Comparison of ENCODE assay signal across 14 cellular contexts in the genomic region with DNA sequence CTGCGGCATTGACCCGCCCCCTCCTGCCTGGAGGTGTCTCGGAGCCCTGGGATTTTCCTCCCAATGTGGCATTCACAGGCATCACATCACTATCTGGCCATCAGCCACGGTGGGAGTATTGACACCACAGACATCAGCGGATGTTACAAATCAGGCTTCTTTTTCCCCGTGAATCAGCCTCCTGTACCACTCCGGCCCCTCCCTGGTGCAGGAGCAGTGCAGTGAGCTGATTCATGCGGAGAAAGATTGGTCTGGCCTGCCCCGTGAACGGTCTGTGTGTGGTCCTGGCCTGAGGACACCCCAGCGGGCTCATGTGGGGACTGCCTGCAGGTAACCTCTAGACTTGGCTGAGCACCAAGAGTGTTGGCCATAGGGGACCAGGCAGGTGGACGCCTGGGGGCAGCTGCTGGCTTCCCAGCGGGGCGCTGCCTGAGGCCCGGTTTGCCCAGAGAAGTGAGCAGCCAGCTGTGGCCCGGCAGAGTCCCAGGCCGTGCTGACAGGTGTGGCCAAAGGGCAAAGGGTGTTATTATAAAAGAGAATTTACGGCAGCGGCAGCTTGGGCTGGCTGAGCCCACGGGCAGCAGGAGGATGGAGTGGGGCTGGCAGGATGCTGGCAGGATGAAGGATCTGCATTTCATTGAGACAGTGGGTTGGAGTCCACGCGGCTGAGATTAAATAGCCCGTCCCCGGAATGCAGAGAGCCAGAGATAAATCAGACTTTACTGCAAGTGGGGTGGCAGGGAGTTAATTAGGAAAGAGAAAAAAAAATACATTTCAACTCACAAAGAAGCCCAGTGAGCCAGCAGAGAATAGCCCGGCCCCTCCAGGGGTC. TPM values are rescaled to one million over a fixed set of nuclear protein-coding genes. Genes with fewer than 3 reads are reported as not detected.
DNase-seq lines count a peak whose midpoint lies in the region; ATAC-seq and TF ChIP-seq lines count a peak whose summit lies in the region.
"Had no signal": no experiment of that assay in that cellular context is flagged by ENCODE, and none has a peak within 500 bp of the region (broad histone marks: within the 10 kb centered on the region; RNA-seq: fewer than 3 reads in every experiment).

No MANE protein-coding gene starts in this region.

- H3K23ac ChIP-seq in IMR-90 (ENCODE audit: low read depth, low read length), result no peak overlapping the region

- no peak overlapping the region for H3K56ac ChIP-seq in IMR-90 (ENCODE audit: extremely low read depth, insufficient read depth, low read length)

- H4K20me1 ChIP-seq in IMR-90 (ENCODE audit: insufficient read depth, low read length), result peaks cover 9% of the 10 kb centered on the region

- POLR2A ChIA-PET in IMR-90 (lab: Charles Lee; ENCODE audit: unreplicated experiment) (no interaction called here), WTC11 (lab: Charles Lee) (no interaction called here)

- TF ChIP-seq CTCF in AG10803 (conservative IDR thresholded peaks at IDR 0.05; ENCODE audit: low read length) (no peak), IMR-90 (conservative IDR thresholded peaks at IDR 0.05; ENCODE audit: low read depth, low read length) (no peak), WTC11 (IDR thresholded peaks at IDR 0.05) (no peak)

- TF ChIP-seq POLR2A in IMR-90 (IDR thresholded peaks at IDR 0.05; ENCODE audit: low read depth, low read length), result no peak

- no peaks in the 10 kb centered on the region for H3K27me3 ChIP-seq in IMR-90 (ENCODE audit: control insufficient read depth, insufficient read depth, low read length)

- CTCF ChIA-PET in IMR-90 (lab: Yijun Ruan, JAX) (no interaction called here), WTC11 (lab: Charles Lee) (interaction anchor here (0.8 to 3.1 kb wide), 3 partner anchors 10 to 189 kb away, joined by 3 to 10 read pairs (median 4); no protein-coding TSS in a partner anchor)

- no peak overlapping the region for H3K18ac ChIP-seq in IMR-90 (ENCODE audit: low read depth, low read length)

- H2AFZ ChIP-seq in IMR-90 (replicated peaks; ENCODE audit: low read length, poor library complexity), result peak overlapping the region; percentile 85

- H2AK5ac ChIP-seq in IMR-90 (ENCODE audit: low read depth, low read length), result peak overlapping the region; percentile 43; the same call in 1 of the 2 replicates

- no peaks in the 10 kb centered on the region for H3K9me3 ChIP-seq in IMR-90 (ENCODE audit: control insufficient read depth, insufficient read depth, low read length)

- 45% methylated on average over 14 of the region's 25 CpGs; no CpG with 5 or more reads in 1 of the 2 experiments for WGBS in IMR-90 (ENCODE audit: extremely low coverage in 2 of 2, insufficient read length in 1 of 2), 2 experiments

- intact Hi-C loops in IMR-90 (cut with micrococcal nuclease), result no loop called here

- dilution Hi-C loops in IMR-90 (cut with HindIII; ENCODE audit: low sequenced_read_pairs, unreplicated experiment), result no loop called here

- H3K9ac ChIP-seq in IMR-90 (ENCODE audit: low read depth, low read length), result no peak overlapping the region

- H2BK120ac ChIP-seq in IMR-90 (ENCODE audit: low read depth, low read length), result no peak overlapping the region

- no TSS peak for BruUV-seq in IMR-90 (replicated peaks; lab: Mats Ljungman, UMichigan)

- peaks cover 21% of the 10 kb centered on the region for H3K9me1 ChIP-seq in IMR-90 (ENCODE audit: insufficient read depth, low read length)

- no peak overlapping the region for H4K8ac ChIP-seq in IMR-90 (ENCODE audit: low read depth in 2 of 2, low read length in 2 of 2)

- H3K4me3 Mint-ChIP-seq in WTC11, result no peak overlapping the region
- H3K4me3 Mint-ChIP-seq: activated naive CD4-positive, alpha-beta T cell treated with anti-CD3 and anti-CD28 coated beads, Interleukin-2, amount 10 ng/mL, durations not matched to agents 7 days and 5 days; CD14-positive monocyte had no signal

- peaks cover 3% of the 10 kb centered on the region for H3K4me1 ChIP-seq in IMR-90 (ENCODE audit: control insufficient read depth, insufficient read depth, low read length)

- DNase-seq in AG10803 (ENCODE audit: low read depth) (peak; percentile 71), IMR-90 (peak; percentile 87), WTC11 (ENCODE audit: low spot score) (no peak), kidney glomerular epithelial cell (lab: John Stamatoyannopoulos, UW) (peak; percentile 82), D341Med (ENCODE audit: low spot score) (no peak), NCI-H1436 (lab: John Stamatoyannopoulos, UW) (no peak), NK-92 (lab: John Stamatoyannopoulos, UW; ENCODE audit: unreplicated experiment) (no peak)
- DNase-seq in activated effector memory CD4-positive, alpha-beta T cell treated with anti-CD3 and anti-CD28 coated beads, Interleukin-2, amount 50 U/mL, for 16 hours, result no peak
- DNase-seq: activated CD4-positive, CD25-positive, alpha-beta regulatory T cell; activated naive CD4-positive, alpha-beta T cell treated with anti-CD3 and anti-CD28 coated beads, Interleukin-2, amount 10 ng/mL, durations not matched to agents 7 days and 5 days; Karpas-422 had no signal

- no peaks in the 10 kb centered on the region for H3K79me1 ChIP-seq in IMR-90 (ENCODE audit: low read depth in 1 of 2, low read length in 2 of 2)

- no peak overlapping the region for H3K4me2 ChIP-seq in IMR-90 (ENCODE audit: low read depth, low read length)

- H3K4ac ChIP-seq in IMR-90 (ENCODE audit: low read depth, low read length), result 0 out of 2 replicates have a peak overlapping the region, but pooled peaks have one; percentile 17

- in situ Hi-C loops in IMR-90 (cut with MboI; ENCODE audit: low sequenced_read_pairs), result no loop called here

- H2BK5ac ChIP-seq in IMR-90 (ENCODE audit: low read depth, low read length, poor library complexity, severe bottlenecking), result no peak overlapping the region

- H3K4me3 ChIP-seq in AG10803 (ENCODE audit: low read length) (no peak overlapping the region), IMR-90 (ENCODE audit: insufficient read depth, low read depth, low read length) (no peak overlapping the region)
- H3K4me3 ChIP-seq: GM12878 had no signal

- no peak overlapping the region for H2BK15ac ChIP-seq in IMR-90 (ENCODE audit: low read depth, low read length)

- H4K91ac ChIP-seq in IMR-90 (ENCODE audit: insufficient read depth, low read depth, low read length), result no peak overlapping the region

- no peak overlapping the region for H3K27ac ChIP-seq in IMR-90 (ENCODE audit: insufficient read depth, low read length)

- peaks cover 6% of the 10 kb centered on the region; the same call in 1 of the 2 replicates for H3K9me3 Mint-ChIP-seq in WTC11
- H3K9me3 Mint-ChIP-seq: activated naive CD4-positive, alpha-beta T cell treated with anti-CD3 and anti-CD28 coated beads, Interleukin-2, amount 10 ng/mL, durations not matched to agents 7 days and 5 days had no signal

- no peaks in the 10 kb centered on the region for H3K36me3 ChIP-seq in IMR-90 (ENCODE audit: control insufficient read depth, insufficient read depth, low read length)

- ATAC-seq in IMR-90 (ENCODE audit: low read depth) (peak; percentile 21; the same call in 1 of the 2 replicates), WTC11 (no peak)
- ATAC-seq: GM12878, left lobe of liver had no signal

- no peak for TF ChIP-seq RAD21 in IMR-90 (IDR thresholded peaks at IDR 0.05; ENCODE audit: low read length)

- H2BK20ac ChIP-seq in IMR-90 (ENCODE audit: low read depth, low read length), result no peak overlapping the region

- no peaks in the 10 kb centered on the region for H3K27me3 Mint-ChIP-seq in WTC11 (ENCODE audit: low read depth)

- H4K5ac ChIP-seq in IMR-90 (ENCODE audit: low read depth, low read length), result no peak overlapping the region

- H3K27ac Mint-ChIP-seq in WTC11, result no peak overlapping the region
- H3K27ac Mint-ChIP-seq: activated naive CD4-positive, alpha-beta T cell treated with anti-CD3 and anti-CD28 coated beads, Interleukin-2, amount 10 ng/mL, durations not matched to agents 7 days and 5 days; CD14-positive monocyte had no signal

- peaks cover 46% of the 10 kb centered on the region for H3K4me1 Mint-ChIP-seq in WTC11

- no peaks in the 10 kb centered on the region for H3K36me3 Mint-ChIP-seq in WTC11
- H3K36me3 Mint-ChIP-seq: activated naive CD4-positive, alpha-beta T cell treated with anti-CD3 and anti-CD28 coated beads, Interleukin-2, amount 10 ng/mL, durations not matched to agents 7 days and 5 days had no signal

- H2AK9ac ChIP-seq in IMR-90 (replicated peaks; ENCODE audit: low read depth, low read length, poor library complexity), result peak overlapping the region; percentile 85

- no peak overlapping the region; the same call in 1 of the 2 replicates for H3K14ac ChIP-seq in IMR-90 (replicated peaks; ENCODE audit: low read depth, low read length)

TF ChIP-seq in IMR-90, 13 proteins besides CTCF, POLR2A, EP300 and RAD21:
- TF ChIP-seq MAZ (IDR thresholded peaks at IDR 0.05; ENCODE audit: borderline replicate concordance, low read depth, low read length) (peak; percentile 64; the same call in 1 of the 2 replicates), FOS (IDR thresholded peaks at IDR 0.05; ENCODE audit: low read depth, low read length) (peak; percentile 31; the same call in 1 of the 2 replicates), SMC3 (IDR thresholded peaks at IDR 0.05; ENCODE audit: low read depth, low read length) (no peak), MAFK (IDR thresholded peaks at IDR 0.05; ENCODE audit: low read depth, low read length) (no peak)
TF ChIP-seq in IMR-90: peak in this region for 2.

TF ChIP-seq in WTC11, 78 proteins besides CTCF, POLR2A, EP300 and RAD21 (continues in another document):
- TF ChIP-seq ZNF317 (CRISPR knock-in tag; IDR thresholded peaks at IDR 0.05; ENCODE audit: borderline replicate concordance, low read depth), result no peak
- TF ChIP-seq, protein P1, sequence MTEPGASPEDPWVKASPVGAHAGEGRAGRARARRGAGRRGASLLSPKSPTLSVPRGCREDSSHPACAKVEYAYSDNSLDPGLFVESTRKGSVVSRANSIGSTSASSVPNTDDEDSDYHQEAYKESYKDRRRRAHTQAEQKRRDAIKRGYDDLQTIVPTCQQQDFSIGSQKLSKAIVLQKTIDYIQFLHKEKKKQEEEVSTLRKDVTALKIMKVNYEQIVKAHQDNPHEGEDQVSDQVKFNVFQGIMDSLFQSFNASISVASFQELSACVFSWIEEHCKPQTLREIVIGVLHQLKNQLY (CRISPR knock-in tag; IDR thresholded peaks at IDR 0.05), result no peak
- TF ChIP-seq CREM (CRISPR knock-in tag; IDR thresholded peaks at IDR 0.05), result no peak
- TF ChIP-seq, protein P2, sequence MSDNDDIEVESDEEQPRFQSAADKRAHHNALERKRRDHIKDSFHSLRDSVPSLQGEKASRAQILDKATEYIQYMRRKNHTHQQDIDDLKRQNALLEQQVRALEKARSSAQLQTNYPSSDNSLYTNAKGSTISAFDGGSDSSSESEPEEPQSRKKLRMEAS (CRISPR knock-in tag; IDR thresholded peaks at IDR 0.05), result no peak
- peak; percentile 71 for TF ChIP-seq ZNF423 (CRISPR knock-in tag; IDR thresholded peaks at IDR 0.05)

RNA-seq across cellular contexts. Expression of a gene that starts 32.1 kb away (rescaled TPM):
- total RNA-seq in IMR-90 (2012; rRNA removed) (14.3 and 14.4 TPM in 2 replicates), WTC11 (2021) (89.2 to 99.6 TPM (median 90.3 TPM) in 3 replicates)
- 89.0 and 93.9 TPM in 2 replicates for polyA plus RNA-seq in IMR-90 (2012; rRNA removed)
- 41.2 and 78.7 TPM in 2 replicates for polyA plus RNA-seq in IMR-90 (2012; cell fraction: cytosol; rRNA removed)
- polyA plus RNA-seq in IMR-90 (2012; cell fraction: nucleus; rRNA removed; ENCODE audit: low replicate concordance), result 60.2 and 62.3 TPM in 2 replicates

Comparison
In these comparisons a context has a peak if more than half of its experiments do, and no peak if none do; other contexts are left out.
1. DNase-seq: peak in AG10803 (single experiment), IMR-90 (single experiment) and kidney glomerular epithelial cell (single experiment); none in WTC11 (single experiment), D341Med (single experiment), activated effector memory CD4-positive, alpha-beta T cell treated with anti-CD3 and anti-CD28 coated beads, Interleukin-2, amount 50 U/mL, for 16 hours (single experiment), NCI-H1436 (single experiment) and NK-92 (single experiment).